Comparison of ENCODE assay signal across 21 cellular contexts in genomic region chr13:79710376-79710775, GRCh38.
DNase-seq lines count a peak whose midpoint lies in the region; ATAC-seq and TF ChIP-seq lines count a peak whose summit lies in the region.
"Had no signal": no experiment of that assay in that cellular context is flagged by ENCODE, and none has a peak within 500 bp of the region (broad histone marks: within the 10 kb centered on the region; RNA-seq: fewer than 3 reads in every experiment).

No MANE protein-coding gene starts in this region.

- H3K27ac ChIP-seq in breast epithelium: no peak overlapping the region
- H3K27ac ChIP-seq: coronary artery, esophagus muscularis mucosa, prostate gland had no signal

- intact Hi-C loops in MCF 10A (cut with micrococcal nuclease) (no loop called here), breast epithelium (cut with DNase I; ENCODE audit: low total_unique reads) (no loop called here), left cardiac atrium (cut with DNase I) (no loop called here)

- CTCF ChIA-PET in MCF 10A (lab: Yijun Ruan, JAX) (no interaction called here), T-cell (lab: Charles Lee) (no interaction called here)

- H3K4me3 ChIP-seq in breast epithelium: no peak overlapping the region
- H3K4me3 ChIP-seq: coronary artery, esophagus muscularis mucosa, prostate gland had no signal

- no peak for TF ChIP-seq CTCF in MCF 10A (IDR thresholded peaks at IDR 0.05; ENCODE audit: unreplicated experiment)
- TF ChIP-seq CTCF in breast epithelium (IDR thresholded peaks at IDR 0.05): no peak

- H3K9me3 Mint-ChIP-seq in MCF 10A (ENCODE audit: unreplicated experiment): peaks cover 7% of the 10 kb centered on the region
- H3K9me3 Mint-ChIP-seq in T-cell: peaks cover 0 to 4% (median 4%) of the 10 kb centered on the region in 3 donors
- H3K9me3 Mint-ChIP-seq: activated naive CD8-positive, alpha-beta T cell treated with anti-CD3 and anti-CD28 coated beads for 36 hours; activated T-cell treated with anti-CD3 and anti-CD28 coated beads, Interleukin-2, amount 50 U/mL, for 4 hours; stimulated activated naive CD8-positive, alpha-beta T cell treated with anti-CD3 and anti-CD28 coated beads, Interleukin-15, Interleukin-2, amounts not matched to agents 100 ng/mL and 50 ng/mL, for 24 hours had no signal

- H3K4me1 ChIP-seq in breast epithelium: no peaks in the 10 kb centered on the region
- H3K4me1 ChIP-seq: prostate gland had no signal

- peaks cover 25% of the 10 kb centered on the region for H3K4me1 Mint-ChIP-seq in MCF 10A (ENCODE audit: insufficient read depth, unreplicated experiment)
- H3K4me1 Mint-ChIP-seq in T-cell: no peaks in the 10 kb centered on the region
- H3K4me1 Mint-ChIP-seq: activated naive CD8-positive, alpha-beta T cell treated with anti-CD3 and anti-CD28 coated beads for 36 hours had no signal

- H3K27me3 Mint-ChIP-seq in MCF 10A (ENCODE audit: insufficient read depth, unreplicated experiment) (no peaks in the 10 kb centered on the region), T-cell (peaks cover 4 to 6% of the 10 kb centered on the region in 2 donors)
- H3K27me3 Mint-ChIP-seq: stimulated activated naive CD8-positive, alpha-beta T cell treated with anti-CD3 and anti-CD28 coated beads, Interleukin-15, Interleukin-2, amounts not matched to agents 100 ng/mL and 50 ng/mL, for 24 hours had no signal

- no peaks in the 10 kb centered on the region for H3K9me3 ChIP-seq in breast epithelium
- H3K9me3 ChIP-seq: esophagus muscularis mucosa, prostate gland had no signal

- H3K27ac Mint-ChIP-seq in MCF 10A (ENCODE audit: low read depth, unreplicated experiment) (no peak overlapping the region), T-cell (no peak overlapping the region)
- H3K27ac Mint-ChIP-seq: activated naive CD8-positive, alpha-beta T cell treated with anti-CD3 and anti-CD28 coated beads for 36 hours; natural killer cell treated with Interleukin-12 subunit alpha and Interleukin-12 subunit beta and Interleukin-15 and Interleukin-18, amount 100 ng/mL, for 72 hours; stimulated activated naive CD8-positive, alpha-beta T cell treated with anti-CD3 and anti-CD28 coated beads, Interleukin-15, Interleukin-2, amounts not matched to agents 100 ng/mL and 50 ng/mL, for 24 hours had no signal

- POLR2A ChIA-PET in MCF 10A (lab: Yijun Ruan, JAX): no interaction called here
- POLR2A ChIA-PET in T-cell (lab: Charles Lee): no interaction called here

- no TSS peak for BruUV-seq in MCF 10A (replicated peaks; lab: Mats Ljungman, UMichigan)

- DNase-seq in MCF 10A (ENCODE audit: unreplicated experiment): peak; percentile 72
- DNase-seq in breast epithelium (ENCODE audit: low spot score in 2 of 2): no peak
- DNase-seq in amniotic stem cell (lab: John Stamatoyannopoulos, UW): peak; percentile 23
- peak; percentile 41 for DNase-seq in fibroblast of the conjunctiva (ENCODE audit: low read depth)
- no peak for DNase-seq in NCI-H187 treated with DMSO at 0.1 percent for 48 hours (lab: John Stamatoyannopoulos, UW)
- no peak for DNase-seq in T-cell
- no peak for DNase-seq in left cardiac atrium
- DNase-seq: activated CD4-positive, alpha-beta T cell treated with anti-CD3 and anti-CD28 coated beads, Interleukin-2, amount 50 U/mL, for 48 hours; activated naive CD8-positive, alpha-beta T cell treated with anti-CD3 and anti-CD28 coated beads for 36 hours; activated T-cell treated with anti-CD3 and anti-CD28 coated beads, Interleukin-2, amount 50 U/mL, for 4 hours; KG1; NCI-H1417 treated with DMSO at 0.1 percent for 48 hours; NCI-H446 treated with DMSO at 0.1 percent for 48 hours; OCI-M1; stimulated activated CD4-positive, alpha-beta T cell treated with anti-CD3 and anti-CD28 coated beads, Interleukin-15, amount 100 ng/mL, for 24 hours had no signal

- H3K36me3 Mint-ChIP-seq in MCF 10A (ENCODE audit: insufficient read depth, unreplicated experiment) (no peaks in the 10 kb centered on the region), T-cell (no peaks in the 10 kb centered on the region)
- H3K36me3 Mint-ChIP-seq: activated naive CD8-positive, alpha-beta T cell treated with anti-CD3 and anti-CD28 coated beads for 36 hours; natural killer cell treated with Interleukin-12 subunit alpha and Interleukin-12 subunit beta and Interleukin-15 and Interleukin-18, amount 100 ng/mL, for 72 hours had no signal

- H3K36me3 ChIP-seq in breast epithelium: no peaks in the 10 kb centered on the region
- H3K36me3 ChIP-seq: esophagus muscularis mucosa, prostate gland had no signal

- no peak for TF ChIP-seq POLR2A in breast epithelium (IDR thresholded peaks at IDR 0.05)

- no peaks in the 10 kb centered on the region for H3K27me3 ChIP-seq in breast epithelium
- H3K27me3 ChIP-seq: esophagus muscularis mucosa had no signal

- H3K4me3 Mint-ChIP-seq in MCF 10A (ENCODE audit: unreplicated experiment): no peak overlapping the region
- H3K4me3 Mint-ChIP-seq in T-cell: no peak overlapping the region
- H3K4me3 Mint-ChIP-seq: activated naive CD8-positive, alpha-beta T cell treated with anti-CD3 and anti-CD28 coated beads for 36 hours; activated T-cell treated with anti-CD3 and anti-CD28 coated beads, Interleukin-2, amount 50 U/mL, for 4 hours; natural killer cell treated with Interleukin-12 subunit alpha and Interleukin-12 subunit beta and Interleukin-15 and Interleukin-18, amount 100 ng/mL, for 72 hours; stimulated activated naive CD8-positive, alpha-beta T cell treated with anti-CD3 and anti-CD28 coated beads, Interleukin-15, Interleukin-2, amounts not matched to agents 100 ng/mL and 50 ng/mL, for 24 hours had no signal

- ATAC-seq in HG03045 (IDR thresholded peaks at IDR 0.05; ENCODE audit: unreplicated experiment): no peak
- ATAC-seq in T-cell (replicated peaks in 1 of 4): no peak
- ATAC-seq in left cardiac atrium: no peak
- ATAC-seq: activated T-cell treated with anti-CD3 and anti-CD28 coated beads, Interleukin-2, amount 50 U/mL, for 4 hours; natural killer cell treated with Interleukin-12 subunit alpha and Interleukin-12 subunit beta and Interleukin-15 and Interleukin-18, amount 100 ng/mL, for 72 hours had no signal

Comparison
In these comparisons a context has a peak if more than half of its experiments do, and no peak if none do; other contexts are left out.
1. DNase-seq: peak in MCF 10A (single experiment), amniotic stem cell (single experiment) and fibroblast of the conjunctiva (single experiment); none in breast epithelium (0 of 2), NCI-H187 treated with DMSO at 0.1 percent for 48 hours (single experiment), T-cell (0 of 34) and left cardiac atrium (single experiment).